Comparison of ENCODE assay signal across 8 cellular contexts in genomic region chr19:1252221-1252817, GRCh38. TPM values are rescaled to one million over a fixed set of nuclear protein-coding genes. Genes with fewer than 3 reads are reported as not detected.
DNase-seq lines count a peak whose midpoint lies in the region; ATAC-seq, FAIRE-seq and TF ChIP-seq lines count a peak whose summit lies in the region.

No MANE protein-coding gene starts in this region.

- H3K27ac Mint-ChIP-seq in activated CD4-positive, alpha-beta memory T cell treated with anti-CD3 and anti-CD28 coated beads for 36 hours, result peak overlapping the region; percentile 97

- peaks cover 43% of the 10 kb centered on the region for H3K36me3 Mint-ChIP-seq in activated CD4-positive, alpha-beta memory T cell treated with anti-CD3 and anti-CD28 coated beads for 36 hours

- H3K27me3 ChIP-seq in endothelial cell of umbilical vein (ENCODE audit: control insufficient read depth in 2 of 2, insufficient read depth in 2 of 2, low read length in 2 of 2) (no peaks in the 10 kb centered on the region), stomach (no peaks in the 10 kb centered on the region)

- H2AFZ ChIP-seq in endothelial cell of umbilical vein (ENCODE audit: low read depth, low read length), result no peak overlapping the region

- FAIRE-seq in endothelial cell of umbilical vein (lab: Jason Lieb, UNC), result peak; percentile 95

- peak overlapping the region; percentile 69 for H3K9ac ChIP-seq in endothelial cell of umbilical vein (replicated peaks; ENCODE audit: extremely low read depth, insufficient read depth, low read length)

- H3K9me3 ChIP-seq in endothelial cell of umbilical vein (replicated peaks; ENCODE audit: control insufficient read depth, insufficient read depth, low read length), result no peaks in the 10 kb centered on the region
- no peaks in the 10 kb centered on the region for H3K9me3 ChIP-seq in mesodermal cell (ENCODE audit: control insufficient read depth, low read length)
- no peaks in the 10 kb centered on the region for H3K9me3 ChIP-seq in stomach

- no peaks in the 10 kb centered on the region for H3K9me1 ChIP-seq in endothelial cell of umbilical vein (replicated peaks; ENCODE audit: control insufficient read depth, extremely low read depth, insufficient read depth, low read length)

- no TSS peak for BruUV-seq in endothelial cell of umbilical vein (replicated peaks; lab: Mats Ljungman, UMichigan)

- dilution Hi-C loops in endothelial cell of umbilical vein (cut with MboI; ENCODE audit: extremely low pct_ligation_motif_present, low sequenced_read_pairs), result no loop called here

- H3K4me1 Mint-ChIP-seq in activated CD4-positive, alpha-beta memory T cell treated with anti-CD3 and anti-CD28 coated beads for 36 hours (ENCODE audit: low read depth), result peaks cover 13% of the 10 kb centered on the region

- H3K9me3 Mint-ChIP-seq in activated CD4-positive, alpha-beta memory T cell treated with anti-CD3 and anti-CD28 coated beads for 36 hours, result no peaks in the 10 kb centered on the region

- POLR2A ChIA-PET in activated CD4-positive, alpha-beta memory T cell treated with anti-CD3 and anti-CD28 coated beads for 36 hours (lab: Charles Lee), result interaction anchor here (0.9 to 1.9 kb wide), 5 partner anchors 8 to 23 kb away, joined by 3 to 21 read pairs (median 8); partner anchors contain the start of genes CIRBP and FAM174C
- POLR2A ChIA-PET in endothelial cell of umbilical vein (lab: Charles Lee), result interaction anchor here (0.6 to 2.2 kb wide), 7 partner anchors 8 to 149 kb away, joined by 3 to 34 read pairs (median 8); partner anchors contain the start of gene CIRBP

- H3K27ac ChIP-seq in C4-2B, result peak overlapping the region; percentile 96
- peak overlapping the region; percentile 90 for H3K27ac ChIP-seq in endothelial cell of umbilical vein (ENCODE audit: insufficient read depth, low read depth, low read length)
- H3K27ac ChIP-seq in mesodermal cell (ENCODE audit: low read depth, low read length, severe bottlenecking), result peak overlapping the region; percentile 90
- peak overlapping the region; percentile 80 to 100 (median 100) for H3K27ac ChIP-seq in stomach

- CTCF ChIA-PET in activated CD4-positive, alpha-beta memory T cell treated with anti-CD3 and anti-CD28 coated beads for 36 hours (lab: Charles Lee), result interaction anchor here (1.1 to 17.9 kb wide), 5 partner anchors 9 to 27 kb away, joined by 3 to 649 read pairs (median 7); partner anchors contain the start of genes ATP5F1D and CIRBP
- CTCF ChIA-PET in endothelial cell of umbilical vein (lab: Charles Lee), result interaction anchor here (1.2 to 2.2 kb wide), 4 partner anchors 8 to 14 kb away, joined by 4 to 89 read pairs (median 27); no protein-coding TSS in a partner anchor

- H4K20me1 ChIP-seq in endothelial cell of umbilical vein (replicated peaks; ENCODE audit: control insufficient read depth, extremely low read depth, insufficient read depth, low read length), result no peaks in the 10 kb centered on the region

- H3K36me3 ChIP-seq in endothelial cell of umbilical vein (ENCODE audit: control insufficient read depth in 2 of 2, extremely low read depth in 1 of 2, insufficient read depth in 2 of 2, low read length in 2 of 2) (peaks cover 28 to 36% of the 10 kb centered on the region in 2 experiments), mesodermal cell (ENCODE audit: control insufficient read depth, insufficient read depth, low read length) (peaks cover 66% of the 10 kb centered on the region), stomach (peaks cover 43 to 57% (median 51%) of the 10 kb centered on the region in 4 donors)

- TF ChIP-seq POLR2A in endothelial cell of umbilical vein (IDR thresholded peaks at IDR 0.05; ENCODE audit: low read depth, low read length), result no peak
- no peak for TF ChIP-seq POLR2A in stomach (IDR thresholded peaks at IDR 0.05)

- no peak for TF ChIP-seq CTCF in C4-2B (conservative IDR thresholded peaks at IDR 0.05)
- no peak for TF ChIP-seq CTCF in endothelial cell of umbilical vein (IDR thresholded peaks at IDR 0.05; ENCODE audit: extremely low read depth in 1 of 2, insufficient read depth in 1 of 2, low read depth in 1 of 2, low read length in 2 of 2)
- TF ChIP-seq CTCF in stomach (IDR thresholded peaks at IDR 0.05), result no peak

- peak overlapping the region; percentile 93 for H3K4me3 Mint-ChIP-seq in activated CD4-positive, alpha-beta memory T cell treated with anti-CD3 and anti-CD28 coated beads for 36 hours

- intact Hi-C loops in activated CD4-positive, alpha-beta memory T cell treated with anti-CD3 and anti-CD28 coated beads for 36 hours (cut with micrococcal nuclease), result no loop called here
- intact Hi-C loops in endothelial cell of umbilical vein (cut with micrococcal nuclease), result loop anchor here (1.0 kb wide), 1 partner anchor 8 kb away; no protein-coding TSS in a partner anchor
- intact Hi-C loops in stomach (cut with DNase I; ENCODE audit: low total_unique reads), result no loop called here

- DNase-seq in Kasumi-1 (lab: John Stamatoyannopoulos, UW), result peak; percentile 86 to 90
- DNase-seq in activated CD4-positive, alpha-beta memory T cell treated with anti-CD3 and anti-CD28 coated beads for 36 hours, result peak; percentile 83
- peak; percentile 89 for DNase-seq in endothelial cell of umbilical vein (ENCODE audit: low read depth, low spot score)
- DNase-seq in stomach, result peak; percentile 92

- TF ChIP-seq EP300 in stomach (IDR thresholded peaks at IDR 0.05), result peak; percentile 15

- H3K4me3 ChIP-seq in endothelial cell of umbilical vein (replicated peaks in 1 of 3; ENCODE audit: insufficient read depth in 1 of 3, low read depth in 1 of 3, low read length in 3 of 3) (peak overlapping the region; percentile 40 to 88 (median 85)), mesodermal cell (ENCODE audit: extremely low read depth, insufficient read depth, low read length, poor library complexity, severe bottlenecking) (peak overlapping the region; percentile 87), stomach (peak overlapping the region; percentile 68 to 94 (median 84))

- H3K4me2 ChIP-seq in endothelial cell of umbilical vein (ENCODE audit: insufficient read depth, low read length), result peak overlapping the region; percentile 66

- 31 to 47% methylated on average over 13 to 14 of the region's 30 CpGs for WGBS in mesodermal cell (ENCODE audit: insufficient coverage in 2 of 2), 2 experiments
- 1 to 2% (median 1%) methylated on average over 19 to 30 of the region's 30 CpGs for WGBS in stomach, 5 donors

- H3K4me1 ChIP-seq in endothelial cell of umbilical vein (ENCODE audit: control insufficient read depth, extremely low read depth, insufficient read depth, low read length), result peaks cover 27% of the 10 kb centered on the region
- H3K4me1 ChIP-seq in mesodermal cell (ENCODE audit: control insufficient read depth, insufficient read depth, low read length, poor library complexity, severe bottlenecking), result peaks cover 40% of the 10 kb centered on the region
- peaks cover 56 to 71% (median 66%) of the 10 kb centered on the region in 4 donors for H3K4me1 ChIP-seq in stomach

- no peaks in the 10 kb centered on the region for H3K27me3 Mint-ChIP-seq in activated CD4-positive, alpha-beta memory T cell treated with anti-CD3 and anti-CD28 coated beads for 36 hours

- ATAC-seq in HG03520 (IDR thresholded peaks at IDR 0.05; ENCODE audit: unreplicated experiment) (no peak), HG03095 (IDR thresholded peaks at IDR 0.05; ENCODE audit: unreplicated experiment) (no peak)

- peaks cover 65% of the 10 kb centered on the region for H3K79me2 ChIP-seq in endothelial cell of umbilical vein (ENCODE audit: control insufficient read depth, insufficient read depth, low read length)

RNA-seq across cellular contexts. Expression of gene MIDN, which starts 3.9 kb away (rescaled TPM):
- 10 to 100 TPM; 54.1 to 54.6 TPM for total RNA-seq in activated CD4-positive, alpha-beta memory T cell treated with anti-CD3 and anti-CD28 coated beads for 36 hours
- total RNA-seq in endothelial cell of umbilical vein, result 85.9 and 107 TPM in 2 replicates
- polyA plus RNA-seq in endothelial cell of umbilical vein, result 20.0 and 23.6 TPM in 2 replicates
- polyA plus RNA-seq in endothelial cell of umbilical vein (2011; cell fraction: cytosol; rRNA removed), result 8.3 and 13.6 TPM in 2 replicates
- polyA plus RNA-seq in endothelial cell of umbilical vein (2011; cell fraction: nucleus; rRNA removed), result 26.3 and 27.8 TPM in 2 replicates
- 16.1 and 27.1 TPM in 2 replicates for polyA plus RNA-seq in endothelial cell of umbilical vein (2012)
- polyA minus RNA-seq in endothelial cell of umbilical vein, result 13.6 and 16.8 TPM in 2 replicates
- 34.1 TPM for polyA minus RNA-seq in endothelial cell of umbilical vein (2011; cell fraction: cytosol; rRNA and poly(A)+ RNA removed)
- 10.2 and 42.0 TPM in 2 replicates for polyA minus RNA-seq in endothelial cell of umbilical vein (2011; cell fraction: nucleus; rRNA and poly(A)+ RNA removed)
- polyA plus RNA-seq in mesodermal cell (2013, experiment 1 of 2), result 101 TPM
- 84.0 TPM for polyA plus RNA-seq in mesodermal cell (2013, experiment 2 of 2)
- 100 to 1,000 TPM in 1 of 5 donors, 10 to 100 TPM in 4; 31.6 to 118 (median 54.6) TPM for total RNA-seq in stomach
- polyA plus RNA-seq in stomach, result 10 to 100 TPM; 17.0 to 29.2 (median 21.0) TPM

RNA-seq across cellular contexts. Expression of gene ATP5F1D, which starts 10.8 kb away (rescaled TPM):
- total RNA-seq in activated CD4-positive, alpha-beta memory T cell treated with anti-CD3 and anti-CD28 coated beads for 36 hours, result 100 to 1,000 TPM; 178 to 192 TPM
- total RNA-seq in endothelial cell of umbilical vein, result 190 and 192 TPM in 2 replicates
- 167 and 236 TPM in 2 replicates for polyA plus RNA-seq in endothelial cell of umbilical vein
- polyA plus RNA-seq in endothelial cell of umbilical vein (2011; cell fraction: cytosol; rRNA removed), result 55.6 and 104 TPM in 2 replicates
- polyA plus RNA-seq in endothelial cell of umbilical vein (2011; cell fraction: nucleus; rRNA removed), result 31.6 and 37.8 TPM in 2 replicates
- 93.2 and 184 TPM in 2 replicates for polyA plus RNA-seq in endothelial cell of umbilical vein (2012)
- 27.5 and 56.7 TPM in 2 replicates for polyA minus RNA-seq in endothelial cell of umbilical vein
- 231 TPM for polyA minus RNA-seq in endothelial cell of umbilical vein (2011; cell fraction: cytosol; rRNA and poly(A)+ RNA removed)
- polyA minus RNA-seq in endothelial cell of umbilical vein (2011; cell fraction: nucleus; rRNA and poly(A)+ RNA removed), result 9.3 and 13.8 TPM in 2 replicates
- 132 TPM for polyA plus RNA-seq in mesodermal cell (2013, experiment 1 of 2)
- 98.5 TPM for polyA plus RNA-seq in mesodermal cell (2013, experiment 2 of 2)
- total RNA-seq in stomach, result 100 to 1,000 TPM in 2 of 5 donors, 10 to 100 TPM in 3; 26.4 to 905 (median 37.9) TPM
- polyA plus RNA-seq in stomach, result 100 to 1,000 TPM; 355 to 508 (median 358) TPM

RNA-seq across cellular contexts. Expression of gene CBARP, which starts 14.5 kb away (rescaled TPM):
- total RNA-seq in activated CD4-positive, alpha-beta memory T cell treated with anti-CD3 and anti-CD28 coated beads for 36 hours, result 1 to 10 TPM; 1.3 to 2.1 TPM
- total RNA-seq in endothelial cell of umbilical vein (9.2 and 9.6 TPM in 2 replicates), stomach (1 to 10 TPM in 2 of 5 donors, not detected in 3; 1.3 to 8.9 TPM)
- polyA plus RNA-seq in endothelial cell of umbilical vein (3.5 and 4.4 TPM in 2 replicates), stomach (under 1 TPM in 2 of 3 donors, not detected in 1; 0.19 to 0.28 TPM)
- polyA plus RNA-seq in endothelial cell of umbilical vein (2011; cell fraction: cytosol; rRNA removed), result 1.0 and 2.5 TPM in 2 replicates
- polyA plus RNA-seq in endothelial cell of umbilical vein (2011; cell fraction: nucleus; rRNA removed), result 6.4 and 6.5 TPM in 2 replicates
- 2.6 and 7.5 TPM in 2 replicates for polyA plus RNA-seq in endothelial cell of umbilical vein (2012)
- 0.70 and 1.6 TPM in 2 replicates for polyA minus RNA-seq in endothelial cell of umbilical vein
- 0.51 TPM for polyA minus RNA-seq in endothelial cell of umbilical vein (2011; cell fraction: cytosol; rRNA and poly(A)+ RNA removed)
- polyA minus RNA-seq in endothelial cell of umbilical vein (2011; cell fraction: nucleus; rRNA and poly(A)+ RNA removed), result 1.4 and 3.3 TPM in 2 replicates
- polyA plus RNA-seq in mesodermal cell (2013, experiment 1 of 2), result 11.5 TPM
- polyA plus RNA-seq in mesodermal cell (2013, experiment 2 of 2), result 12.2 TPM

RNA-seq across cellular contexts. Expression of gene CIRBP, which starts 16.8 kb away (rescaled TPM):
- 100 to 1,000 TPM; 171 to 173 TPM for total RNA-seq in activated CD4-positive, alpha-beta memory T cell treated with anti-CD3 and anti-CD28 coated beads for 36 hours
- 225 and 229 TPM in 2 replicates for total RNA-seq in endothelial cell of umbilical vein
- polyA plus RNA-seq in endothelial cell of umbilical vein, result 267 and 439 TPM in 2 replicates
- polyA plus RNA-seq in endothelial cell of umbilical vein (2011; cell fraction: cytosol; rRNA removed), result 345 and 381 TPM in 2 replicates
- 851 and 1,301 TPM in 2 replicates for polyA plus RNA-seq in endothelial cell of umbilical vein (2011; cell fraction: nucleus; rRNA removed)
- 199 and 231 TPM in 2 replicates for polyA plus RNA-seq in endothelial cell of umbilical vein (2012)
- 136 and 186 TPM in 2 replicates for polyA minus RNA-seq in endothelial cell of umbilical vein
- polyA minus RNA-seq in endothelial cell of umbilical vein (2011; cell fraction: cytosol; rRNA and poly(A)+ RNA removed), result 43.9 TPM
- polyA minus RNA-seq in endothelial cell of umbilical vein (2011; cell fraction: nucleus; rRNA and poly(A)+ RNA removed), result 105 and 121 TPM in 2 replicates
- polyA plus RNA-seq in mesodermal cell (2013, experiment 1 of 2), result 231 TPM
- polyA plus RNA-seq in mesodermal cell (2013, experiment 2 of 2), result 221 TPM
- total RNA-seq in stomach, result 100 to 1,000 TPM; 250 to 520 (median 327) TPM
- 100 to 1,000 TPM; 307 to 686 (median 385) TPM for polyA plus RNA-seq in stomach

RNA-seq across cellular contexts. Expression of gene FAM174C, which starts 23.0 kb away (rescaled TPM):
- 10 to 100 TPM; 74.8 to 76.1 TPM for total RNA-seq in activated CD4-positive, alpha-beta memory T cell treated with anti-CD3 and anti-CD28 coated beads for 36 hours
- total RNA-seq in endothelial cell of umbilical vein (46.7 and 47.5 TPM in 2 replicates), stomach (100 to 1,000 TPM in 2 of 5 donors, 10 to 100 TPM in 2, 1 to 10 TPM in 1; 6.2 to 240 (median 23.7) TPM)
- polyA plus RNA-seq in endothelial cell of umbilical vein (83.9 and 127 TPM in 2 replicates), stomach (100 to 1,000 TPM in 1 of 3 donors, 10 to 100 TPM in 2; 75.8 to 102 (median 80.3) TPM)
- 45.5 and 62.4 TPM in 2 replicates for polyA plus RNA-seq in endothelial cell of umbilical vein (2011; cell fraction: cytosol; rRNA removed)
- polyA plus RNA-seq in endothelial cell of umbilical vein (2011; cell fraction: nucleus; rRNA removed), result 22.4 and 27.0 TPM in 2 replicates
- polyA plus RNA-seq in endothelial cell of umbilical vein (2012), result 36.7 and 43.6 TPM in 2 replicates
- 10.6 and 15.2 TPM in 2 replicates for polyA minus RNA-seq in endothelial cell of umbilical vein
- 70.9 TPM for polyA minus RNA-seq in endothelial cell of umbilical vein (2011; cell fraction: cytosol; rRNA and poly(A)+ RNA removed)
- 5.8 and 8.0 TPM in 2 replicates for polyA minus RNA-seq in endothelial cell of umbilical vein (2011; cell fraction: nucleus; rRNA and poly(A)+ RNA removed)
- 22.1 TPM for polyA plus RNA-seq in mesodermal cell (2013, experiment 1 of 2)
- polyA plus RNA-seq in mesodermal cell (2013, experiment 2 of 2), result 19.2 TPM
